ENCODE assay signal across 28 cellular contexts in the genomic region with DNA sequence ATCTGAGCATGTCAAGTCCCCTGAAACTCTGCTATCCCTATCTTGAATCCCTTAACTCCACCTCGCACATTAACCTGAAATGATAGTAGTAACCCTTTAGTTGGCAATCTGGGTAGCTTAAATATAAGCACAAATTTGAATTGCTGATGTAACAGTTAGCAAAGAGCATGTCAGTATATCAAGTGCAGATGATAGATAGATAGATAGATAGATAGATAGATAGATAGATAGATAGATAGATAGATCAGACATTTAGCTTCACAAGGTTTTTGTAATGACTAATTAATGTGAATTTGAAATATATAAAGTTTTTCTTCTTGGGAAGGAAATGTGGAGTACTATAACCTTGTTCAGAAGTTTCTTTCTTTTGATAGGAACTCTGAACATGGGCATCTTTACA.
"Had no signal": no experiment of that assay in that cellular context is flagged by ENCODE, and none has a peak within 500 bp of the region (broad histone marks: within the 10 kb centered on the region; RNA-seq: fewer than 3 reads in every experiment).

No MANE protein-coding gene starts in this region.

- DNase-seq: Karpas-422, KBM-7, MM.1S, MV-4-11, NCI-H1092, NCI-H1105, NCI-H1417 treated with DMSO at 0.1 percent for 48 hours, NCI-H1436 treated with DMSO at 0.1 percent for 48 hours, NCI-H1694 treated with DMSO at 0.1 percent for 48 hours, NCI-H187 treated with DMSO at 0.1 percent for 48 hours, NCI-H2029, NCI-H2081, NCI-H2171, NCI-H226, NCI-H446 treated with DMSO at 0.1 percent for 48 hours, NCI-H510A, NCI-H524, NCI-H526, NCI-H69, NCI-H748 treated with DMSO at 0.1 percent for 48 hours, NCI-H82, PC-9, SHP77, SIG-M5, SJCRH30 had no signal

- ATAC-seq: Panc1, Right ventricle myocardium inferior, SK-N-SH treated with all-trans-retinoic acid at 6 μM for 48 hours had no signal
